In the genomic region with DNA sequence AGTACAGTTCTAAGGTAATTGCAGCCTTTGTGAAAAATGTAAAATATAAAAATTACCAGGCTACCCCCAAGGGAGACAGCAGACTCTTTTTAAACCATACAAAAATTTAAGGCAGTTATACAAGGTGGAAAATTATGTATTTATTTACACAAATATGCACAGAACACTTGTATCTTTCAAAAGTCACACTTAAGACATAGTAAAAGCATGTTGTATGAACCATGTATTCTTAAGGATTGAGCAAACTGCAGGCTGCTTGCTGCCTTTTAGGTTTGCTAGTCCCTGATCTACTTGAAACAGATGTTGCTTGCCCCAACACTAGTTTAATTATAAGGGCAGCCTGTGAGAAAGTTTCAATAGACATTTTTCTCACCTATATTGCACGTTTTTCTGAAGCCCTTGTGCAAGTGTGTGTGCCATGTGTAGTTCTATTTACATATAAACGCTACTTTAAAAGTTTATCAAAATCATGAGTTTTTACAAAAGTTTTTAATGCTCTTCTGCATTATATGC, we compare ENCODE assay signal across 8 cellular contexts.
DNase-seq lines count a peak whose midpoint lies in the region; ATAC-seq and TF ChIP-seq lines count a peak whose summit lies in the region.

No MANE protein-coding gene starts in this region.

- DNase-seq in CD14-positive monocyte (ENCODE audit: low spot score) = no peak
- peak; percentile 35 for DNase-seq in KBM-7
- DNase-seq in central memory CD8-positive, alpha-beta T cell (ENCODE audit: low spot score in 2 of 2) = no peak
- peak in 1 of 9 donors; percentile 2 for DNase-seq in naive thymus-derived CD4-positive, alpha-beta T cell
- DNase-seq in AG20443 (ENCODE audit: low spot score) = no peak
- no peak for DNase-seq in mucosa of descending colon
- no peak for DNase-seq in SKM-1 (lab: John Stamatoyannopoulos, UW; ENCODE audit: unreplicated experiment)
- DNase-seq in HEK293T (ENCODE audit: extremely low spot score) = no peak

- intact Hi-C loops in CD14-positive monocyte (cut with micrococcal nuclease) = loop anchor here in 1 of 2 donors (5.0 kb wide), 1 partner anchor 72 kb away; a partner anchor contains a TSS
- intact Hi-C loops in naive thymus-derived CD4-positive, alpha-beta T cell (cut with micrococcal nuclease) = loop anchor here (2.0 to 10.0 kb wide), 8 partner anchors 108 to 1345 kb away; a partner anchor contains a TSS
- intact Hi-C loops in mucosa of descending colon (cut with DNase I, micrococcal nuclease) = loop anchor here in 1 of 2 donors (5.0 kb wide), 1 partner anchor 72 kb away; a partner anchor contains a TSS

- peaks cover 0 to 8% (median 0%) of the 10 kb centered on the region in 3 experiments for H3K36me3 ChIP-seq in naive thymus-derived CD4-positive, alpha-beta T cell (ENCODE audit: control insufficient read depth in 2 of 3, insufficient read depth in 3 of 3, low read length in 3 of 3)
- no peaks in the 10 kb centered on the region for H3K36me3 ChIP-seq in mucosa of descending colon (ENCODE audit: low read depth)

- H3K4me3 ChIP-seq in naive thymus-derived CD4-positive, alpha-beta T cell (ENCODE audit: low read length) = peak overlapping the region; percentile 80
- no peak overlapping the region for H3K4me3 ChIP-seq in mucosa of descending colon

- H3K27me3 ChIP-seq in naive thymus-derived CD4-positive, alpha-beta T cell (ENCODE audit: control insufficient read depth in 2 of 2, insufficient read depth in 2 of 2, low read length in 2 of 2) = no peaks in the 10 kb centered on the region

- in situ Hi-C loops in KBM-7 (cut with MboI; ENCODE audit: low pct_unique_long_range_greater_than_20kb, low sequenced_read_pairs) = no loop called here

- POLR2A ChIA-PET in naive thymus-derived CD4-positive, alpha-beta T cell (lab: Charles Lee) = no interaction called here
- POLR2A ChIA-PET in HEK293T (lab: Yijun Ruan, JAX) = interaction anchor here (0.8 kb wide), 1 partner anchor 46 kb away, joined by 3 read pairs; no protein-coding TSS in a partner anchor

- H3K27ac Mint-ChIP-seq in CD14-positive monocyte = peak overlapping the region in 2 of 7 donors; percentile 98 to 99
- H3K27ac Mint-ChIP-seq in central memory CD8-positive, alpha-beta T cell (ENCODE audit: low read depth) = peak overlapping the region; percentile 98
- H3K27ac Mint-ChIP-seq in naive thymus-derived CD4-positive, alpha-beta T cell = peak overlapping the region in 8 of 9 donors; percentile 93 to 99 (median 98)

- no peaks in the 10 kb centered on the region for H3K27me3 Mint-ChIP-seq in CD14-positive monocyte (ENCODE audit: low read depth in 3 of 3)
- H3K27me3 Mint-ChIP-seq in central memory CD8-positive, alpha-beta T cell = no peaks in the 10 kb centered on the region
- H3K27me3 Mint-ChIP-seq in naive thymus-derived CD4-positive, alpha-beta T cell = no peaks in the 10 kb centered on the region

- H3K4me3 Mint-ChIP-seq in CD14-positive monocyte = peak overlapping the region; percentile 91 to 99
- H3K4me3 Mint-ChIP-seq in central memory CD8-positive, alpha-beta T cell = peak overlapping the region; percentile 87
- peak overlapping the region; percentile 91 to 98 (median 94) for H3K4me3 Mint-ChIP-seq in naive thymus-derived CD4-positive, alpha-beta T cell

- H3K4me1 Mint-ChIP-seq in CD14-positive monocyte = peaks cover 53% of the 10 kb centered on the region
- peaks cover 32% of the 10 kb centered on the region for H3K4me1 Mint-ChIP-seq in central memory CD8-positive, alpha-beta T cell
- H3K4me1 Mint-ChIP-seq in naive thymus-derived CD4-positive, alpha-beta T cell = peaks cover 24 to 67% (median 49%) of the 10 kb centered on the region in 7 donors

- peak overlapping the region; percentile 94 for H3K27ac ChIP-seq in naive thymus-derived CD4-positive, alpha-beta T cell (ENCODE audit: low read depth, low read length)

- H3K36me3 Mint-ChIP-seq in CD14-positive monocyte = peaks cover 7 to 9% of the 10 kb centered on the region in 2 donors
- H3K36me3 Mint-ChIP-seq in central memory CD8-positive, alpha-beta T cell (ENCODE audit: insufficient read depth) = peaks cover 37% of the 10 kb centered on the region
- peaks cover 0 to 25% (median 9%) of the 10 kb centered on the region in 5 donors for H3K36me3 Mint-ChIP-seq in naive thymus-derived CD4-positive, alpha-beta T cell

- no peaks in the 10 kb centered on the region for H3K9me3 ChIP-seq in naive thymus-derived CD4-positive, alpha-beta T cell (ENCODE audit: control insufficient read depth in 2 of 3, low read length in 3 of 3)
- H3K9me3 ChIP-seq in mucosa of descending colon = no peaks in the 10 kb centered on the region

- H3K9me3 Mint-ChIP-seq in CD14-positive monocyte = peaks cover 2 to 5% (median 2%) of the 10 kb centered on the region in 7 donors
- no peaks in the 10 kb centered on the region for H3K9me3 Mint-ChIP-seq in central memory CD8-positive, alpha-beta T cell
- peaks cover 0 to 4% (median 0%) of the 10 kb centered on the region in 11 donors for H3K9me3 Mint-ChIP-seq in naive thymus-derived CD4-positive, alpha-beta T cell

- H3K4me1 ChIP-seq in naive thymus-derived CD4-positive, alpha-beta T cell (ENCODE audit: control insufficient read depth in 2 of 2, insufficient read depth in 2 of 2, low read length in 2 of 2) = peaks cover 16 to 20% of the 10 kb centered on the region in 2 donors
- peaks cover 23% of the 10 kb centered on the region for H3K4me1 ChIP-seq in mucosa of descending colon (ENCODE audit: low read depth)

- no peak for ATAC-seq in central memory CD8-positive, alpha-beta T cell (replicated peaks; ENCODE audit: extremely low read depth, poor library complexity, severe bottlenecking)
- no peak for ATAC-seq in naive thymus-derived CD4-positive, alpha-beta T cell
- ATAC-seq in mucosa of descending colon = no peak

- TF ChIP-seq CTCF in CD14-positive monocyte (IDR thresholded peaks at IDR 0.05) (no peak), mucosa of descending colon (IDR thresholded peaks at IDR 0.05) (no peak)

- CTCF ChIA-PET in naive thymus-derived CD4-positive, alpha-beta T cell (lab: Charles Lee) = no interaction called here
- CTCF ChIA-PET in HEK293T (lab: Yijun Ruan, JAX) = interaction anchor here (2.2 kb wide), 1 partner anchor 73 kb away, joined by 5 read pairs; a partner anchor contains a TSS

TF ChIP-seq in HEK293T, 16 proteins besides CTCF, POLR2A, EP300 and RAD21:
- TF ChIP-seq, protein P1, sequence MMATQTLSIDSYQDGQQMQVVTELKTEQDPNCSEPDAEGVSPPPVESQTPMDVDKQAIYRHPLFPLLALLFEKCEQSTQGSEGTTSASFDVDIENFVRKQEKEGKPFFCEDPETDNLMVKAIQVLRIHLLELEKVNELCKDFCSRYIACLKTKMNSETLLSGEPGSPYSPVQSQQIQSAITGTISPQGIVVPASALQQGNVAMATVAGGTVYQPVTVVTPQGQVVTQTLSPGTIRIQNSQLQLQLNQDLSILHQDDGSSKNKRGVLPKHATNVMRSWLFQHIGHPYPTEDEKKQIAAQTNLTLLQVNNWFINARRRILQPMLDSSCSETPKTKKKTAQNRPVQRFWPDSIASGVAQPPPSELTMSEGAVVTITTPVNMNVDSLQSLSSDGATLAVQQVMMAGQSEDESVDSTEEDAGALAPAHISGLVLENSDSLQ (IDR thresholded peaks at IDR 0.05) = no peak
- TF ChIP-seq L3MBTL2 (conservative IDR thresholded peaks at IDR 0.05) = no peak
- no peak for TF ChIP-seq SP1 (IDR thresholded peaks at IDR 0.05)
- no peak for TF ChIP-seq NFRKB (IDR thresholded peaks at IDR 0.05)
- no peak for TF ChIP-seq FOXM1 (IDR thresholded peaks at IDR 0.05; ENCODE audit: borderline replicate concordance)
- no peak for TF ChIP-seq ZNF384 (IDR thresholded peaks at IDR 0.05)
- TF ChIP-seq HDGF (IDR thresholded peaks at IDR 0.05; ENCODE audit: borderline replicate concordance) = no peak
- TF ChIP-seq ARNT (IDR thresholded peaks at IDR 0.05) = no peak
- TF ChIP-seq ELF4 (IDR thresholded peaks at IDR 0.05) = no peak
